ENCODE assay signal across 9 cellular contexts in the genomic region with DNA sequence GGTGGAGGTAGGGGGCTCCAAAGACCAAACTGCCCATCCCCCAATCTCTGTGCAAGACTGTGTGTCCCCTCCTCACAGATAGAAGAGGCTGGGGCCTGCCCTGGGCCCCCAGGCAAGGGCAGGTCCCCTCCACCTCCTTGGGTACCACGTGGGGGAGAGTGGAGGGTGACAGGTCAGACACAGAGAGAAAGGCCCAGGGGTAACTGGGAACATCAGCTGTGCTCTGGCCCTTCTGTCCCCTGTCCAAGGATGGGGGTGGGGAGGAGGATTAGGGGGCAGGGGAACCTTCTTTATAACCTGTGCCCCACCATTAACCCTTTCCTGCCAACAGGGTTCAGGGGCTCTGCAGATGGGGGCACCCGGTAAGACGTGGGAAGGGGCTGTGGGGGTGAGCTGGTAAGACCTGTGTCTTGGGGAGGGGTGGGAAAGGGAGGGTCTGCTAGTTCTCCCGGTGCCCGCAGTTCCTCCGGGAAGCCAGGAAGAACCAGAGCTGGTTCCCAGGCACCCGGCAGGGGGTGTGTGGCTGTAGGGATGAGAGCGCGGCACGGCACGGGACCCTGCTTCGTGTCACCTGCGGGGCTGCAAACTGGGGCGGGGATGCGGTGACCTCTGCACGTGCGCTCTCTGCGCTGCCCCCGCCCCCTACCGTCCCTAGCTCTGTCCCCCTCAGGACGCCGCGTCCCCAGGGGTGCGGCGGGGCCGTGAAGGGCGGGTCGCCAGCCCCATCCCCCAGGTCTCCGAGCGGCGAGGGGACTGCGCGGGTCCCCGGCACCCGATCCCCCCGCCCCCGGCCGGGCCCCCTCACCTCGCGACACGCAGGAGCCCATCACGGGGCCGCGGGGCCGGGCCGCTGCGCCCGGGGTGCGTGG. TPM values are rescaled to one million over a fixed set of nuclear protein-coding genes. Genes with fewer than 3 reads are reported as not detected.
DNase-seq lines count a peak whose midpoint lies in the region; ATAC-seq and TF ChIP-seq lines count a peak whose summit lies in the region.
"Had no signal": no experiment of that assay in that cellular context is flagged by ENCODE, and none has a peak within 500 bp of the region (broad histone marks: within the 10 kb centered on the region; RNA-seq: fewer than 3 reads in every experiment).

No MANE protein-coding gene starts in this region.

- no peak overlapping the region for H3K27ac ChIP-seq in foreskin keratinocyte
- peak overlapping the region; percentile 59 for H3K27ac ChIP-seq in substantia nigra (ENCODE audit: low read depth, low read length, poor library complexity, severe bottlenecking)

- no peaks in the 10 kb centered on the region for H3K9me3 Mint-ChIP-seq in activated CD4-positive, alpha-beta T cell treated with anti-CD3 and anti-CD28 coated beads, Interleukin-2, amount 10 ng/mL, durations not matched to agents 7 days and 5 days

- ATAC-seq in T-helper 17 cell = peak; percentile 25
- no peak for ATAC-seq in foreskin keratinocyte
- no peak for ATAC-seq in GM18873 (IDR thresholded peaks at IDR 0.05; ENCODE audit: low FRiP score, unreplicated experiment)
- ATAC-seq in HG03097 (IDR thresholded peaks at IDR 0.05; ENCODE audit: low FRiP score, unreplicated experiment) = no peak

- POLR2A ChIA-PET in activated CD4-positive, alpha-beta T cell treated with anti-CD3 and anti-CD28 coated beads, Interleukin-2, amount 10 ng/mL, durations not matched to agents 7 days and 5 days (lab: Charles Lee) = no interaction called here

- peak; percentile 13 for TF ChIP-seq CTCF in foreskin keratinocyte (conservative IDR thresholded peaks at IDR 0.05)

- peaks cover 7% of the 10 kb centered on the region for H3K27me3 ChIP-seq in foreskin keratinocyte

- CTCF ChIA-PET in activated CD4-positive, alpha-beta T cell treated with anti-CD3 and anti-CD28 coated beads, Interleukin-2, amount 10 ng/mL, durations not matched to agents 7 days and 5 days (lab: Charles Lee) = interaction anchor here (0.6 to 1.4 kb wide), 11 partner anchors 10 to 236 kb away, joined by 3 to 4 read pairs (median 3); no protein-coding TSS in a partner anchor

- H3K36me3 Mint-ChIP-seq in activated CD4-positive, alpha-beta T cell treated with anti-CD3 and anti-CD28 coated beads, Interleukin-2, amount 10 ng/mL, durations not matched to agents 7 days and 5 days (ENCODE audit: low read depth) = no peaks in the 10 kb centered on the region
- no peaks in the 10 kb centered on the region for H3K36me3 Mint-ChIP-seq in T-helper 17 cell (ENCODE audit: low read depth)

- H3K27ac Mint-ChIP-seq in activated CD4-positive, alpha-beta T cell treated with anti-CD3 and anti-CD28 coated beads, Interleukin-2, amount 10 ng/mL, durations not matched to agents 7 days and 5 days = no peak overlapping the region
- no peak overlapping the region for H3K27ac Mint-ChIP-seq in T-helper 17 cell

- no peak for DNase-seq in activated CD4-positive, alpha-beta T cell treated with anti-CD3 and anti-CD28 coated beads, Interleukin-2, amount 10 ng/mL, durations not matched to agents 7 days and 5 days
- DNase-seq in activated CD4-positive, alpha-beta T cell treated with anti-CD3 and anti-CD28 coated beads for 1 hour = no peak
- DNase-seq in T-helper 17 cell = no peak
- DNase-seq in foreskin keratinocyte = no peak
- peak in 3 of 49 donors; percentile 18 to 75 (median 37) for DNase-seq in substantia nigra (lab: John Stamatoyannopoulos, UW)
- no peak for DNase-seq in HCEC 1CT
- DNase-seq: NCI-H1694 had no signal

- H3K27me3 Mint-ChIP-seq in activated CD4-positive, alpha-beta T cell treated with anti-CD3 and anti-CD28 coated beads, Interleukin-2, amount 10 ng/mL, durations not matched to agents 7 days and 5 days = peaks cover 28% of the 10 kb centered on the region
- peaks cover 12% of the 10 kb centered on the region for H3K27me3 Mint-ChIP-seq in T-helper 17 cell

- peaks cover 7% of the 10 kb centered on the region for H3K4me1 ChIP-seq in foreskin keratinocyte

- peaks cover 30% of the 10 kb centered on the region for H3K4me1 Mint-ChIP-seq in activated CD4-positive, alpha-beta T cell treated with anti-CD3 and anti-CD28 coated beads, Interleukin-2, amount 10 ng/mL, durations not matched to agents 7 days and 5 days
- peaks cover 23% of the 10 kb centered on the region for H3K4me1 Mint-ChIP-seq in T-helper 17 cell

- peak overlapping the region; percentile 13 for H3K4me3 Mint-ChIP-seq in activated CD4-positive, alpha-beta T cell treated with anti-CD3 and anti-CD28 coated beads, Interleukin-2, amount 10 ng/mL, durations not matched to agents 7 days and 5 days
- H3K4me3 Mint-ChIP-seq in T-helper 17 cell = peak overlapping the region; percentile 39

- no peaks in the 10 kb centered on the region for H3K9me3 ChIP-seq in T-helper 17 cell (ENCODE audit: control insufficient read depth, low read length, poor library complexity, severe bottlenecking)

RNA-seq across cellular contexts. Expression of gene FAM131C, which starts 0.6 kb away (rescaled TPM):
- 1 to 10 TPM in 1 of 2 experiments, under 1 TPM in 1; 0.67 to 1.1 TPM for total RNA-seq in activated CD4-positive, alpha-beta T cell treated with anti-CD3 and anti-CD28 coated beads, Interleukin-2, amount 10 ng/mL, durations not matched to agents 7 days and 5 days
- total RNA-seq in T-helper 17 cell (not detected), foreskin keratinocyte (0.53 and 0.65 TPM in 2 replicates)
- 1.0 and 1.4 TPM in 2 replicates for polyA plus RNA-seq in foreskin keratinocyte

RNA-seq across cellular contexts. Expression of gene CLCNKB, which starts 29.3 kb away (rescaled TPM):
- not detected for total RNA-seq in activated CD4-positive, alpha-beta T cell treated with anti-CD3 and anti-CD28 coated beads, Interleukin-2, amount 10 ng/mL, durations not matched to agents 7 days and 5 days
- total RNA-seq in T-helper 17 cell (not detected), foreskin keratinocyte (not detected in 2 replicates)
- polyA plus RNA-seq in foreskin keratinocyte = not detected in 2 replicates

RNA-seq across cellular contexts. Expression of gene CLCNKA, which starts 51.0 kb away (rescaled TPM):
- total RNA-seq in activated CD4-positive, alpha-beta T cell treated with anti-CD3 and anti-CD28 coated beads, Interleukin-2, amount 10 ng/mL, durations not matched to agents 7 days and 5 days = not detected
- total RNA-seq in T-helper 17 cell (not detected), foreskin keratinocyte (not detected in 2 replicates)
- polyA plus RNA-seq in foreskin keratinocyte = not detected in 2 replicates

RNA-seq across cellular contexts. Expression of gene HSPB7, which starts 55.0 kb away (rescaled TPM):
- total RNA-seq in activated CD4-positive, alpha-beta T cell treated with anti-CD3 and anti-CD28 coated beads, Interleukin-2, amount 10 ng/mL, durations not matched to agents 7 days and 5 days = not detected
- total RNA-seq in T-helper 17 cell (not detected), foreskin keratinocyte (not detected in 2 replicates)
- polyA plus RNA-seq in foreskin keratinocyte = not detected in 2 replicates
